ENCODE assay signal across 17 cellular contexts in the genomic region with DNA sequence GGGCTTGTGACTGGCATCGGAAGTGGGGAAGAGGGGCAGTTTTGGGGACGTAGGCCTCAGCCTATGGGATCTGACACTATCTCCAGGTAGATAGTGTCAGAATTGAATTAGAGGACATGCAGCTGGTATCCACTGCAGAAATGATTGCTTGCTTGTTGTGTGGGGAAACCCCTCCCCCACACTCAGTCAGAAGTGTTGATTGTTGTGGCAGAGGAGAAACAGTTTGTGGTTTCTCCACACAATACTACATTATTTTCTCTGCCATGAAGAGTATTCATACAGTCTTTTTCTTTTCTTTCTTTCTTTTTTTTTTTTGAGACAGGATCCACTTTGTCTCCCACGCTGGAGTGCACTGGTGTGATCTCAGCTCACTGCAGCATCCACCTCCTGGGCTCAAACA.
DNase-seq lines count a peak whose midpoint lies in the region; ATAC-seq and TF ChIP-seq lines count a peak whose summit lies in the region.
"Had no signal": no experiment of that assay in that cellular context is flagged by ENCODE, and none has a peak within 500 bp of the region (broad histone marks: within the 10 kb centered on the region; RNA-seq: fewer than 3 reads in every experiment).

No MANE protein-coding gene starts in this region.

- no peak overlapping the region for H2BK15ac ChIP-seq in neuronal stem cell (ENCODE audit: low read length)

- no peaks in the 10 kb centered on the region for H3K9me3 Mint-ChIP-seq in activated T-helper 17 cell treated with anti-CD3 and anti-CD28 coated beads, Interleukin-2, amount 50 U/mL, for 72 hours
- no peaks in the 10 kb centered on the region for H3K9me3 Mint-ChIP-seq in natural killer cell

- no peak overlapping the region for H3K23ac ChIP-seq in neuronal stem cell (ENCODE audit: low read depth, low read length, poor library complexity)

- peak; percentile 48 for DNase-seq in NK-92 treated with Interleukin-12 subunit alpha and Interleukin-12 subunit beta, amount 100 ng/mL, for 24 hours (lab: John Stamatoyannopoulos, UW)
- DNase-seq in NK-92 (lab: John Stamatoyannopoulos, UW; ENCODE audit: unreplicated experiment), result no peak
- no peak for DNase-seq in natural killer cell
- no peak for DNase-seq in neuronal stem cell (ENCODE audit: low spot score)
- no peak for DNase-seq in islet precursor cell
- DNase-seq: 8988T; Caco-2; NCI-H1105 treated with DMSO at 0.1 percent for 48 hours; PC-9; sigmoid colon; stimulated activated naive CD4-positive, alpha-beta T cell treated with Interleukin-2 at 50 U/mL for 16 hours; SW 1271 had no signal

- H3K36me3 ChIP-seq in neuronal stem cell (replicated peaks in 1 of 2; ENCODE audit: control insufficient read depth in 2 of 2, insufficient read depth in 2 of 2, low read length in 2 of 2), result no peaks in the 10 kb centered on the region
- H3K36me3 ChIP-seq: cardiac muscle cell, sigmoid colon had no signal

- no peak overlapping the region for H3K18ac ChIP-seq in neuronal stem cell (ENCODE audit: low read length)

- H3K27me3 Mint-ChIP-seq in activated T-helper 17 cell treated with anti-CD3 and anti-CD28 coated beads, Interleukin-2, amount 50 U/mL, for 72 hours, result no peaks in the 10 kb centered on the region
- no peaks in the 10 kb centered on the region for H3K27me3 Mint-ChIP-seq in natural killer cell (ENCODE audit: low read depth in 2 of 2)

- H3K4me2 ChIP-seq in neuronal stem cell (ENCODE audit: insufficient read depth, low read length, poor library complexity, severe bottlenecking), result no peak overlapping the region
- H3K4me2 ChIP-seq: PC-9 had no signal

- H2BK12ac ChIP-seq in neuronal stem cell (ENCODE audit: low read length), result no peak overlapping the region

- H3K79me1 ChIP-seq in neuronal stem cell (ENCODE audit: low read depth, low read length), result no peaks in the 10 kb centered on the region

- no peak overlapping the region for H4K8ac ChIP-seq in neuronal stem cell (ENCODE audit: low read depth, low read length)

- no peak overlapping the region for H2BK5ac ChIP-seq in neuronal stem cell (ENCODE audit: low read length)

- no peak overlapping the region for H3K9ac ChIP-seq in neuronal stem cell (ENCODE audit: low read depth, low read length, poor library complexity)

- no peaks in the 10 kb centered on the region for H3K9me3 ChIP-seq in neuronal stem cell (replicated peaks in 1 of 2; ENCODE audit: control insufficient read depth in 2 of 2, insufficient read depth in 1 of 2, low read depth in 1 of 2, low read length in 2 of 2)
- H3K9me3 ChIP-seq: Caco-2, sigmoid colon had no signal

- no peaks in the 10 kb centered on the region for H3K27me3 ChIP-seq in neuronal stem cell (ENCODE audit: control insufficient read depth in 3 of 3, insufficient read depth in 3 of 3, low read depth in 1 of 3, low read length in 3 of 3)
- H3K27me3 ChIP-seq: cardiac muscle cell, sigmoid colon had no signal

- peaks cover 22% of the 10 kb centered on the region for H3K4me1 Mint-ChIP-seq in activated T-helper 17 cell treated with anti-CD3 and anti-CD28 coated beads, Interleukin-2, amount 50 U/mL, for 72 hours
- peaks cover 19 to 29% of the 10 kb centered on the region in 2 donors for H3K4me1 Mint-ChIP-seq in natural killer cell

- peak overlapping the region; percentile 41 for H3K27ac Mint-ChIP-seq in activated T-helper 17 cell treated with anti-CD3 and anti-CD28 coated beads, Interleukin-2, amount 50 U/mL, for 72 hours
- H3K27ac Mint-ChIP-seq in natural killer cell, result peak overlapping the region in 1 of 2 donors; percentile 58
- H3K27ac Mint-ChIP-seq: nephron had no signal

- H4K91ac ChIP-seq in neuronal stem cell (ENCODE audit: low read depth, low read length, poor library complexity), result no peak overlapping the region

- peaks cover 5% of the 10 kb centered on the region for H3K36me3 Mint-ChIP-seq in activated T-helper 17 cell treated with anti-CD3 and anti-CD28 coated beads, Interleukin-2, amount 50 U/mL, for 72 hours (ENCODE audit: low read depth)
- H3K36me3 Mint-ChIP-seq in natural killer cell, result no peaks in the 10 kb centered on the region

- no CpG with 5 or more reads among the region's 3 CpGs for WGBS in neuronal stem cell (ENCODE audit: extremely low coverage in 2 of 2, insufficient read length in 2 of 2, insufficient replicate concordance in 1 of 2), 2 donors

- no peak overlapping the region for H2BK120ac ChIP-seq in neuronal stem cell (ENCODE audit: low read depth, low read length)

- no peak overlapping the region for H3K4ac ChIP-seq in neuronal stem cell (ENCODE audit: low read length)

- H2AK5ac ChIP-seq in neuronal stem cell (ENCODE audit: low read depth, low read length), result no peak overlapping the region

- no peak overlapping the region for H3K4me3 ChIP-seq in neuronal stem cell (ENCODE audit: low read length in 2 of 2)
- H3K4me3 ChIP-seq: cardiac muscle cell, PC-9, sigmoid colon had no signal

- no peaks in the 10 kb centered on the region for H3K4me1 ChIP-seq in neuronal stem cell (ENCODE audit: control insufficient read depth in 2 of 2, insufficient read depth in 1 of 2, low read depth in 1 of 2, low read length in 2 of 2)

- no peak for TF ChIP-seq CTCF in natural killer cell (IDR thresholded peaks at IDR 0.05)

- no peak overlapping the region for H2AFZ ChIP-seq in neuronal stem cell (ENCODE audit: low read length)
- H2AFZ ChIP-seq: PC-9 had no signal

- ATAC-seq in HG02852 (IDR thresholded peaks at IDR 0.05; ENCODE audit: unreplicated experiment), result peak; percentile 36
- peak; percentile 73 for ATAC-seq in activated T-helper 17 cell treated with anti-CD3 and anti-CD28 coated beads, Interleukin-2, amount 50 U/mL, for 72 hours (replicated peaks)
- peak in 2 of 3 donors; percentile 54 to 64 for ATAC-seq in natural killer cell
- no peak for ATAC-seq in GM21447 (IDR thresholded peaks at IDR 0.05; ENCODE audit: unreplicated experiment)

- no peak overlapping the region for H3K27ac ChIP-seq in neuronal stem cell (replicated peaks; ENCODE audit: low read length)
- H3K27ac ChIP-seq: cardiac muscle cell, PC-9, sigmoid colon had no signal

- no peak overlapping the region for H3K14ac ChIP-seq in neuronal stem cell (ENCODE audit: low read length)

- intact Hi-C loops in natural killer cell (cut with micrococcal nuclease), result loop anchor here (5.0 kb wide), 1 partner anchor 43 kb away; no protein-coding TSS in a partner anchor

- H3K4me3 Mint-ChIP-seq in activated T-helper 17 cell treated with anti-CD3 and anti-CD28 coated beads, Interleukin-2, amount 50 U/mL, for 72 hours, result no peak overlapping the region
- H3K4me3 Mint-ChIP-seq in natural killer cell, result no peak overlapping the region
- H3K4me3 Mint-ChIP-seq: nephron had no signal
